In the genomic region with DNA sequence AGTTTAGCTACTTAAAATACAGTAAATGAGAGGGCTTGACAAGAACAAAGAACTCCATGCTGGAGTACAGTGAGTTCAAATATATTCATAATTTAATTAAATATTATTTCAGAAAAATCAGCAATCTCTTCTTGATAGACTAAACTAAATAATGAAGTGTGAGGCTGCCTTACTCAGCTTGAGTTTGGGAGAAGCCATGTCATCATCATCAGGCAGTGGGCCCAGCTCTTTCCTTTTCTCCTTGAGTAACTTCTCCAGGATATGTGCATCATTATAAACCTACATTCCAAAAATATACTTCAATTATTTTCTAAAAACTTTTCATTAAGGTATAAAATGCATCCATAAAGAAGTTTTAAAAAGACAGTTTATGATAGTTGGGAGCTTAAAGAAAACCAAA, we compare ENCODE assay signal across 24 cellular contexts.
DNase-seq lines count a peak whose midpoint lies in the region; ATAC-seq and TF ChIP-seq lines count a peak whose summit lies in the region.
"Had no signal": no experiment of that assay in that cellular context is flagged by ENCODE, and none has a peak within 500 bp of the region (broad histone marks: within the 10 kb centered on the region; RNA-seq: fewer than 3 reads in every experiment).

No MANE protein-coding gene starts in this region.

- H3K18ac ChIP-seq in IMR-90 (ENCODE audit: low read depth, low read length): no peak overlapping the region

- no peak overlapping the region for H2AK5ac ChIP-seq in IMR-90 (ENCODE audit: low read depth, low read length)

- peaks cover 29% of the 10 kb centered on the region for H3K36me3 ChIP-seq in IMR-90 (ENCODE audit: control insufficient read depth, insufficient read depth, low read length)
- peaks cover 0 to 98% of the 10 kb centered on the region in 2 donors for H3K36me3 ChIP-seq in left lung

- no peak overlapping the region for H3K56ac ChIP-seq in IMR-90 (ENCODE audit: extremely low read depth, insufficient read depth, low read length)

- BruUV-seq in IMR-90 (replicated peaks; lab: Mats Ljungman, UMichigan): no TSS peak

- TF ChIP-seq CTCF in IMR-90 (conservative IDR thresholded peaks at IDR 0.05; ENCODE audit: low read depth, low read length) (no peak), fibroblast of mammary gland (conservative IDR thresholded peaks at IDR 0.05; ENCODE audit: control insufficient read depth, insufficient read depth, low read depth, low read length) (no peak), left lung (IDR thresholded peaks at IDR 0.05) (no peak), omental fat pad (IDR thresholded peaks at IDR 0.05) (no peak), natural killer cell (IDR thresholded peaks at IDR 0.05) (no peak)

- H3K4me3 Mint-ChIP-seq in natural killer cell: no peak overlapping the region
- H3K4me3 Mint-ChIP-seq: CD14-positive monocyte had no signal

- H3K27ac Mint-ChIP-seq in natural killer cell: no peak overlapping the region

- TF ChIP-seq RAD21 in IMR-90 (IDR thresholded peaks at IDR 0.05; ENCODE audit: low read length): no peak

- H3K27me3 Mint-ChIP-seq in natural killer cell (ENCODE audit: low read depth in 2 of 2): no peaks in the 10 kb centered on the region

- dilution Hi-C loops in IMR-90 (cut with HindIII; ENCODE audit: low sequenced_read_pairs, unreplicated experiment): no loop called here

- H4K8ac ChIP-seq in IMR-90 (ENCODE audit: low read depth in 2 of 2, low read length in 2 of 2): no peak overlapping the region

- no peak overlapping the region for H2BK15ac ChIP-seq in IMR-90 (ENCODE audit: low read depth, low read length)

- no peaks in the 10 kb centered on the region for H3K36me3 Mint-ChIP-seq in natural killer cell

- no peak overlapping the region; the same call in 1 of the 2 replicates for H3K27ac ChIP-seq in IMR-90 (ENCODE audit: insufficient read depth, low read length)
- H3K27ac ChIP-seq in left lung: no peak overlapping the region
- H3K27ac ChIP-seq: HL-60 had no signal

- CTCF ChIA-PET in IMR-90 (lab: Yijun Ruan, JAX): interaction anchor here (0.8 to 1.0 kb wide), 2 partner anchors 11 to 203 kb away, joined by 3 read pairs; no protein-coding TSS in a partner anchor

- H3K4me1 ChIP-seq in IMR-90 (ENCODE audit: control insufficient read depth, insufficient read depth, low read length): no peaks in the 10 kb centered on the region; the same call in 1 of the 2 replicates
- H3K4me1 ChIP-seq in left lung: no peaks in the 10 kb centered on the region
- H3K4me1 ChIP-seq: BE2C had no signal

- no peaks in the 10 kb centered on the region for H4K20me1 ChIP-seq in IMR-90 (ENCODE audit: insufficient read depth, low read length)

- no peak overlapping the region for H3K9ac ChIP-seq in IMR-90 (ENCODE audit: low read depth, low read length)

- H3K27me3 ChIP-seq in IMR-90 (ENCODE audit: control insufficient read depth, insufficient read depth, low read length) (no peaks in the 10 kb centered on the region), left lung (no peaks in the 10 kb centered on the region)
- H3K27me3 ChIP-seq: BE2C had no signal

- intact Hi-C loops in IMR-90 (cut with micrococcal nuclease): no loop called here
- intact Hi-C loops in left lung (cut with DNase I): no loop called here
- intact Hi-C loops in natural killer cell (cut with micrococcal nuclease): no loop called here

- no peak overlapping the region for H4K91ac ChIP-seq in IMR-90 (ENCODE audit: insufficient read depth, low read depth, low read length)

- peaks cover 5 to 13% of the 10 kb centered on the region in 2 experiments for H3K79me1 ChIP-seq in IMR-90 (ENCODE audit: low read depth in 1 of 2, low read length in 2 of 2)

- POLR2A ChIA-PET in IMR-90 (lab: Charles Lee; ENCODE audit: unreplicated experiment): no interaction called here

- H2AFZ ChIP-seq in IMR-90 (replicated peaks; ENCODE audit: low read length, poor library complexity): no peak overlapping the region

- H2BK20ac ChIP-seq in IMR-90 (ENCODE audit: low read depth, low read length): no peak overlapping the region

- no peak overlapping the region for H3K14ac ChIP-seq in IMR-90 (replicated peaks; ENCODE audit: low read depth, low read length)

- H2BK120ac ChIP-seq in IMR-90 (ENCODE audit: low read depth, low read length): no peak overlapping the region

- peak; percentile 31 for DNase-seq in AG20443 (ENCODE audit: low spot score)
- DNase-seq in IMR-90: peak; percentile 63
- DNase-seq in fibroblast of mammary gland (ENCODE audit: low read depth): peak; percentile 36
- no peak for DNase-seq in left lung
- no peak for DNase-seq in SW 1271 (lab: John Stamatoyannopoulos, UW)
- DNase-seq in omental fat pad (ENCODE audit: low spot score): no peak
- DNase-seq in natural killer cell: no peak
- DNase-seq in NCI-H69 (lab: John Stamatoyannopoulos, UW): no peak
- DNase-seq: BE2C, Calu3, DMS153, Karpas-422, NCI-H1092 treated with DMSO at 0.1 percent for 48 hours, NCI-H1436, NCI-H187, NCI-H2171 treated with DMSO at 0.1 percent for 48 hours, NCI-H345, NCI-H524, NCI-H774, PC-3, SHP77, T-helper 1 cell had no signal

- H3K9me3 Mint-ChIP-seq in natural killer cell: no peaks in the 10 kb centered on the region

- H3K4me1 Mint-ChIP-seq in natural killer cell: peaks cover 4 to 6% of the 10 kb centered on the region in 2 donors
- H3K4me1 Mint-ChIP-seq: CD14-positive monocyte had no signal

- H3K9me3 ChIP-seq in IMR-90 (ENCODE audit: control insufficient read depth, insufficient read depth, low read length) (no peaks in the 10 kb centered on the region), left lung (no peaks in the 10 kb centered on the region)
- H3K9me3 ChIP-seq: BE2C had no signal

- no peak overlapping the region for H4K5ac ChIP-seq in IMR-90 (ENCODE audit: low read depth, low read length)

- in situ Hi-C loops in IMR-90 (cut with MboI; ENCODE audit: low sequenced_read_pairs): no loop called here

- H3K4ac ChIP-seq in IMR-90 (ENCODE audit: low read depth, low read length): no peak overlapping the region

- no peak for TF ChIP-seq POLR2A in IMR-90 (IDR thresholded peaks at IDR 0.05; ENCODE audit: low read depth, low read length)

- H2BK5ac ChIP-seq in IMR-90 (ENCODE audit: low read depth, low read length, poor library complexity, severe bottlenecking): peak overlapping the region; percentile 62

- peak; percentile 60 for ATAC-seq in IMR-90 (ENCODE audit: low read depth)
- ATAC-seq in left lung: peak; percentile 33
- no peak for ATAC-seq in omental fat pad (ENCODE audit: low FRiP score)
- ATAC-seq in natural killer cell: no peak
- ATAC-seq: PC-3 had no signal

- H3K4me3 ChIP-seq in IMR-90 (ENCODE audit: insufficient read depth, low read depth, low read length): no peak overlapping the region
- H3K4me3 ChIP-seq in fibroblast of mammary gland (ENCODE audit: control insufficient read depth, low read depth, low read length): no peak overlapping the region
- no peak overlapping the region for H3K4me3 ChIP-seq in left lung

- H3K9me1 ChIP-seq in IMR-90 (ENCODE audit: insufficient read depth, low read length): 0 out of 2 replicates have a peak, but pooled peaks cover 6% of the 10 kb centered on the region

- H2AK9ac ChIP-seq in IMR-90 (replicated peaks; ENCODE audit: low read depth, low read length, poor library complexity): no peak overlapping the region

- H3K23ac ChIP-seq in IMR-90 (ENCODE audit: low read depth, low read length): no peak overlapping the region

- no peak overlapping the region for H3K4me2 ChIP-seq in IMR-90 (ENCODE audit: low read depth, low read length)

TF ChIP-seq in IMR-90, 13 proteins besides CTCF, POLR2A, EP300 and RAD21:
- TF ChIP-seq RCOR1 (IDR thresholded peaks at IDR 0.05; ENCODE audit: insufficient replicate concordance, low read length): no peak
- no peak for TF ChIP-seq FOS (IDR thresholded peaks at IDR 0.05; ENCODE audit: low read depth, low read length)
- no peak for TF ChIP-seq MXI1 (IDR thresholded peaks at IDR 0.05; ENCODE audit: borderline replicate concordance, low read depth, low read length)
- peak; percentile 11; the same call in 1 of the 2 replicates for TF ChIP-seq CEBPB (IDR thresholded peaks at IDR 0.05; ENCODE audit: low read depth, low read length)
- TF ChIP-seq MAFK (IDR thresholded peaks at IDR 0.05; ENCODE audit: low read depth, low read length): no peak
- TF ChIP-seq ELK1 (IDR thresholded peaks at IDR 0.05; ENCODE audit: borderline replicate concordance, low read depth, low read length): no peak
- TF ChIP-seq RFX5 (IDR thresholded peaks at IDR 0.05; ENCODE audit: low read depth, low read length): no peak

Comparison
In these comparisons a context has a peak if more than half of its experiments do, and no peak if none do; other contexts are left out.
1. DNase-seq: peak in AG20443 (single experiment), IMR-90 (single experiment) and fibroblast of mammary gland (single experiment); none in left lung (0 of 2), SW 1271 (0 of 2), omental fat pad (single experiment), natural killer cell (single experiment) and NCI-H69 (single experiment).
2. ATAC-seq: peak in IMR-90 (single experiment) and left lung (single experiment); none in omental fat pad (single experiment) and natural killer cell (0 of 3).